Comparison of ENCODE assay signal across 1 cellular context in the genomic region with DNA sequence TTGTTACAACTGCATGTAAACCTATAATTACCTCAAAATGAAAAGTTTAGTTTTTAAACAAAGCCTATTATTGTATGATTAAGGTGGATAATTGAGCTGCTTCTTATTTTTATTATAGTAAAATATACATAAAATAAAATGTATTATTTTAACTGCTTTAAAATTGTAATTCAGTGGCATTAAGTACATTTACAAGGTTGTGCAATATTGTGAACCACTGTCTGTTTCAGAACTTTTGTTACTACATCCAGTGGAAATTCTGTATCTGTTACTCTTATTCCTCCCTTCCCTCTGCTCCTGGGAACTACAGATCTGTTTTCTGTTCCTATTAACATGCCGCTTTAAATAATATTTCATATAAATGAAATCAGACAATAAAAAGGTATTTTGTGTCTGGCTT.
A peak's percentile ranks its signal among the peaks of the same experiment; 100 is the strongest.
TF ChIP-seq lines count a peak whose summit lies in the region.

No MANE protein-coding gene starts in this region.

TF ChIP-seq in HepG2, 621 proteins besides CTCF, POLR2A, EP300 and RAD21:
- no peak for TF ChIP-seq BRD4 (CRISPR knock-in tag; IDR thresholded peaks at IDR 0.05)
- peak; percentile 32; the same call in 1 of the 2 replicates for TF ChIP-seq CEBPB (IDR thresholded peaks at IDR 0.05; ENCODE audit: borderline replicate concordance, low read depth, low read length)
TF ChIP-seq in HepG2: peak in this region for 1.
